1 cellular context compared by ENCODE assay signal in the genomic region with DNA sequence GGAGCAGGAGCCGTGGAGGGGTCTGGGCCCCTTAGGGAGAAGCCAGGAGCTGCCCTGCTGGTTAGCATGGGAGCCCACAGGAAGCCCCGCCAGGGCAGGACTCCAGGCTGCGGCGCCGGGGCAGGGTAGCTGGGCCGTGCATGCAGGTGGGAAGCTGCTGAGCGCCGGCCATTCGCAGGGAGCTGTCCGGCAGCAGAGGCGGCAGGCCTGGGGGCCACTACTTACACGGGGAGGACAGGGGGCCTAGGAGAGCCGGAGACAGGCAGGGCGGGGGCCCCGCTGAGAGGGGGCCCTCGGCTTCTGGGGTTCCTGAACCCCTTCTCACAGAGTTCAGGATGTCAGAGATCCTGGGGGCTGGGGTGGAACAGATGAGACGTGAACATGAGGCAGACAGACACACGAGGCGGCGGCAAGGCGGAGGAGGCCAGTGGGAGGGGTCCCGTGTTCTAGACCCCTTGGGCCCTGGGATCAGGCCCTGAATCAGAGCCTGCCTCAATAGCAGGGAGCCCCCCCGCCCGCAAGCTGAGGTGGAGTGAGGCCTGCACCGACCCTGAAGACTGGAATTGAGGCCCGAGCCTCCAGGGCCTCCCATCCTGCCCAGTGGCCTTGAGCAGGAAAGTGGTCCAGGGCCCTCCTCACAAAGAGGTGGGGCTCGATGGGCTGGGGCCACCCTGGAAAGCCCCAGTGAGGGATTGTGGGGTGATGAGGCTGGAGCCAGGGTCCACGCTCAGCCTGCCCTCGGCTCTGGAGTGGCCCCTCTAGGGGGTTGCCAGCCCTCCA.
TF ChIP-seq lines count a peak whose summit lies in the region.

No MANE protein-coding gene starts in this region.

TF ChIP-seq in GM23338, 12 proteins besides CTCF, POLR2A, EP300 and RAD21 (continued from another document):
- TF ChIP-seq, protein P1, sequence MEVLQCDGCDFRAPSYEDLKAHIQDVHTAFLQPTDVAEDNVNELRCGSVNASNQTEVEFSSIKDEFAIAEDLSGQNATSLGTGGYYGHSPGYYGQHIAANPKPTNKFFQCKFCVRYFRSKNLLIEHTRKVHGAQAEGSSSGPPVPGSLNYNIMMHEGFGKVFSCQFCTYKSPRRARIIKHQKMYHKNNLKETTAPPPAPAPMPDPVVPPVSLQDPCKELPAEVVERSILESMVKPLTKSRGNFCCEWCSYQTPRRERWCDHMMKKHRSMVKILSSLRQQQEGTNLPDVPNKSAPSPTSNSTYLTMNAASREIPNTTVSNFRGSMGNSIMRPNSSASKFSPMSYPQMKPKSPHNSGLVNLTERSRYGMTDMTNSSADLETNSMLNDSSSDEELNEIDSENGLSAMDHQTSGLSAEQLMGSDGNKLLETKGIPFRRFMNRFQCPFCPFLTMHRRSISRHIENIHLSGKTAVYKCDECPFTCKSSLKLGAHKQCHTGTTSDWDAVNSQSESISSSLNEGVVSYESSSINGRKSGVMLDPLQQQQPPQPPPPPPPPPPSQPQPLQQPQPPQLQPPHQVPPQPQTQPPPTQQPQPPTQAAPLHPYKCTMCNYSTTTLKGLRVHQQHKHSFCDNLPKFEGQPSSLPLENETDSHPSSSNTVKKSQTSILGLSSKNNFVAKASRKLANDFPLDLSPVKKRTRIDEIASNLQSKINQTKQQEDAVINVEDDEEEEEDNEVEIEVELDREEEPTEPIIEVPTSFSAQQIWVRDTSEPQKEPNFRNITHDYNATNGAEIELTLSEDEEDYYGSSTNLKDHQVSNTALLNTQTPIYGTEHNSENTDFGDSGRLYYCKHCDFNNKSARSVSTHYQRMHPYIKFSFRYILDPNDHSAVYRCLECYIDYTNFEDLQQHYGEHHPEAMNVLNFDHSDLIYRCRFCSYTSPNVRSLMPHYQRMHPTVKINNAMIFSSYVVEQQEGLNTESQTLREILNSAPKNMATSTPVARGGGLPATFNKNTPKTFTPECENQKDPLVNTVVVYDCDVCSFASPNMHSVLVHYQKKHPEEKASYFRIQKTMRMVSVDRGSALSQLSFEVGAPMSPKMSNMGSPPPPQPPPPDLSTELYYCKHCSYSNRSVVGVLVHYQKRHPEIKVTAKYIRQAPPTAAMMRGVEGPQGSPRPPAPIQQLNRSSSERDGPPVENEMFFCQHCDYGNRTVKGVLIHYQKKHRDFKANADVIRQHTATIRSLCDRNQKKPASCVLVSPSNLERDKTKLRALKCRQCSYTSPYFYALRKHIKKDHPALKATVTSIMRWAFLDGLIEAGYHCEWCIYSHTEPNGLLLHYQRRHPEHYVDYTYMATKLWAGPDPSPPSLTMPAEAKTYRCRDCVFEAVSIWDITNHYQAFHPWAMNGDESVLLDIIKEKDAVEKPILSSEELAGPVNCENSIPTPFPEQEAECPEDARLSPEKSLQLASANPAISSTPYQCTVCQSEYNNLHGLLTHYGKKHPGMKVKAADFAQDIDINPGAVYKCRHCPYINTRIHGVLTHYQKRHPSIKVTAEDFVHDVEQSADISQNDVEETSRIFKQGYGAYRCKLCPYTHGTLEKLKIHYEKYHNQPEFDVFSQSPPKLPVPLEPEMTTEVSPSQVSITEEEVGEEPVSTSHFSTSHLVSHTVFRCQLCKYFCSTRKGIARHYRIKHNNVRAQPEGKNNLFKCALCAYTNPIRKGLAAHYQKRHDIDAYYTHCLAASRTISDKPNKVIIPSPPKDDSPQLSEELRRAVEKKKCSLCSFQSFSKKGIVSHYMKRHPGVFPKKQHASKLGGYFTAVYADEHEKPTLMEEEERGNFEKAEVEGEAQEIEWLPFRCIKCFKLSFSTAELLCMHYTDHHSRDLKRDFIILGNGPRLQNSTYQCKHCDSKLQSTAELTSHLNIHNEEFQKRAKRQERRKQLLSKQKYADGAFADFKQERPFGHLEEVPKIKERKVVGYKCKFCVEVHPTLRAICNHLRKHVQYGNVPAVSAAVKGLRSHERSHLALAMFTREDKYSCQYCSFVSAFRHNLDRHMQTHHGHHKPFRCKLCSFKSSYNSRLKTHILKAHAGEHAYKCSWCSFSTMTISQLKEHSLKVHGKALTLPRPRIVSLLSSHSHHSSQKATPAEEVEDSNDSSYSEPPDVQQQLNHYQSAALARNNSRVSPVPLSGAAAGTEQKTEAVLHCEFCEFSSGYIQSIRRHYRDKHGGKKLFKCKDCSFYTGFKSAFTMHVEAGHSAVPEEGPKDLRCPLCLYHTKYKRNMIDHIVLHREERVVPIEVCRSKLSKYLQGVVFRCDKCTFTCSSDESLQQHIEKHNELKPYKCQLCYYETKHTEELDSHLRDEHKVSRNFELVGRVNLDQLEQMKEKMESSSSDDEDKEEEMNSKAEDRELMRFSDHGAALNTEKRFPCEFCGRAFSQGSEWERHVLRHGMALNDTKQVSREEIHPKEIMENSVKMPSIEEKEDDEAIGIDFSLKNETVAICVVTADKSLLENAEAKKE (CRISPR knock-in tag; IDR thresholded peaks at IDR 0.05), result no peak
- no peak for TF ChIP-seq EZH2 (IDR thresholded peaks at IDR 0.05; ENCODE audit: low read depth, unreplicated experiment)
